32 cellular contexts compared by ENCODE assay signal in the genomic region with DNA sequence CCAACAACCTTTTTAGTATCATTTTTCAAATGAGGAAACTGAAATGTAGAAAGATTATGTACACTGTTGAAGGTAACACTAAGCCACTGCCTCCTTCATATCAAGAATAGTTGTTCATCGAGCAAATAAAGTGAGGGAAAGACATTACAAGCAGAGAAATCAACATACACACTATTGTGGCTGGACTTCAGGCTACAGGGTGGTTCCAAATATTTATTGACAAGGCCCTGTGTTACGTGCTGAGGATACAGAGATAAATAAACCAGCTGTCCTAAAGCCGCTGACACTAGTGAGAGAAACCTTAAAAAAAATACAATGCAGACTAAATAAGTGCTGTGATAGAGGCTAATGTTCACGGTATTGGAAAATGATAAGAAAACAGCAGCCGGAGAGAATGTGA. TPM values are rescaled to one million over a fixed set of nuclear protein-coding genes. Genes with fewer than 3 reads are reported as not detected.
A peak's percentile ranks its signal among the peaks of the same experiment; 100 is the strongest.
DNase-seq lines count a peak whose midpoint lies in the region; ATAC-seq, FAIRE-seq and TF ChIP-seq lines count a peak whose summit lies in the region.
"Had no signal": no experiment of that assay in that cellular context is flagged by ENCODE, and none has a peak within 500 bp of the region (broad histone marks: within the 10 kb centered on the region; RNA-seq: fewer than 3 reads in every experiment).

No MANE protein-coding gene starts in this region.

- H3K4me1 Mint-ChIP-seq in brain = peaks cover 51% of the 10 kb centered on the region

- intact Hi-C loops in right lobe of liver (cut with DNase I) (no loop called here), mammary epithelial cell (cut with micrococcal nuclease) (loop anchor here (5.0 to 10.0 kb wide), 2 partner anchors 83 to 169 kb away; no protein-coding TSS in a partner anchor)

- H4K20me1 ChIP-seq in mammary epithelial cell (ENCODE audit: insufficient read depth, low read length) = no peaks in the 10 kb centered on the region

- H3K4me1 ChIP-seq in cardiac muscle cell (ENCODE audit: low read depth) = peaks cover 31% of the 10 kb centered on the region
- peaks cover 0 to 20% of the 10 kb centered on the region in 2 donors for H3K4me1 ChIP-seq in right atrium auricular region
- H3K4me1 ChIP-seq in right lobe of liver = peaks cover 0 to 29% (median 6%) of the 10 kb centered on the region in 4 donors
- no peaks in the 10 kb centered on the region for H3K4me1 ChIP-seq in small intestine (ENCODE audit: control insufficient read depth in 2 of 2, insufficient read depth in 1 of 2, low read depth in 1 of 2, low read length in 1 of 2)
- H3K4me1 ChIP-seq in mammary epithelial cell (ENCODE audit: insufficient read depth, low read length) = peaks cover 8% of the 10 kb centered on the region

- no peak overlapping the region for H3K4me2 ChIP-seq in mammary epithelial cell (ENCODE audit: insufficient read depth, low read depth, low read length)

- H3K9me3 ChIP-seq in cardiac muscle cell (ENCODE audit: low read depth) (no peaks in the 10 kb centered on the region), right atrium auricular region (no peaks in the 10 kb centered on the region), right lobe of liver (no peaks in the 10 kb centered on the region), small intestine (ENCODE audit: control insufficient read depth, low read depth) (no peaks in the 10 kb centered on the region), mammary epithelial cell (replicated peaks; ENCODE audit: insufficient read depth, low read length) (no peaks in the 10 kb centered on the region)
- H3K9me3 ChIP-seq: ovary, thoracic aorta had no signal

- H3K36me3 ChIP-seq in cardiac muscle cell = no peaks in the 10 kb centered on the region
- no peaks in the 10 kb centered on the region for H3K36me3 ChIP-seq in right atrium auricular region
- H3K36me3 ChIP-seq in right lobe of liver = no peaks in the 10 kb centered on the region
- H3K36me3 ChIP-seq in small intestine (ENCODE audit: control insufficient read depth in 2 of 2, insufficient read depth in 2 of 2, low read length in 2 of 2) = no peaks in the 10 kb centered on the region
- H3K36me3 ChIP-seq in mammary epithelial cell (ENCODE audit: insufficient read depth, low read length) = no peaks in the 10 kb centered on the region
- H3K36me3 ChIP-seq: ovary, thoracic aorta had no signal

- peak overlapping the region; percentile 63 to 82 (median 71) for H3K4me3 Mint-ChIP-seq in brain
- H3K4me3 Mint-ChIP-seq: activated CD4-positive, alpha-beta T cell treated with anti-CD3 and anti-CD28 coated beads for 36 hours; activated CD8-positive, alpha-beta T cell treated with anti-CD3 and anti-CD28 coated beads, Interleukin-2, amount 10 ng/mL, durations not matched to agents 7 days and 5 days; activated naive CD4-positive, alpha-beta T cell treated with anti-CD3 and anti-CD28 coated beads, Interleukin-2, amount 10 ng/mL, durations not matched to agents 7 days and 5 days; T-helper 2 cell treated with Interferon-gamma antibody and Interleukin-4, amounts not matched to agents 5 μg/mL and 100 μg/mL, for 36 hours had no signal

- no peak overlapping the region for H3K9ac ChIP-seq in mammary epithelial cell (ENCODE audit: insufficient read depth, low read length)

- no peaks in the 10 kb centered on the region for H3K9me3 Mint-ChIP-seq in brain
- H3K9me3 Mint-ChIP-seq: activated naive CD4-positive, alpha-beta T cell treated with anti-CD3 and anti-CD28 coated beads, Interleukin-2, amount 10 ng/mL, durations not matched to agents 7 days and 5 days; CD4-positive, alpha-beta memory T cell; naive thymus-derived CD8-positive, alpha-beta T cell; stimulated activated naive CD8-positive, alpha-beta T cell treated with anti-CD3 and anti-CD28 coated beads, Interleukin-15, amount 100 ng/mL, for 72 hours; T-helper 2 cell treated with Interferon-gamma antibody and Interleukin-4, amounts not matched to agents 5 μg/mL and 100 μg/mL, for 36 hours had no signal

- CTCF ChIA-PET in mammary epithelial cell (lab: Charles Lee; ENCODE audit: low non-redundant PET) = no interaction called here

- in situ Hi-C loops in mammary epithelial cell (cut with MboI; ENCODE audit: low sequenced_read_pairs in 2 of 2) = no loop called here

- peaks cover 26% of the 10 kb centered on the region for H3K79me2 ChIP-seq in mammary epithelial cell (ENCODE audit: insufficient read depth, low read length)

- H3K27ac Mint-ChIP-seq in brain = peak overlapping the region in 1 of 5 experiments; percentile 67
- H3K27ac Mint-ChIP-seq: activated CD4-positive, alpha-beta T cell treated with anti-CD3 and anti-CD28 coated beads for 36 hours; activated CD8-positive, alpha-beta T cell treated with anti-CD3 and anti-CD28 coated beads, Interleukin-2, amount 10 ng/mL, durations not matched to agents 7 days and 5 days; activated naive CD4-positive, alpha-beta T cell treated with anti-CD3 and anti-CD28 coated beads, Interleukin-2, amount 10 ng/mL, durations not matched to agents 7 days and 5 days; CD4-positive, alpha-beta memory T cell; naive thymus-derived CD8-positive, alpha-beta T cell; stimulated activated naive CD8-positive, alpha-beta T cell treated with anti-CD3 and anti-CD28 coated beads, Interleukin-15, amount 100 ng/mL, for 72 hours; T-helper 2 cell treated with Interferon-gamma antibody and Interleukin-4, amounts not matched to agents 5 μg/mL and 100 μg/mL, for 36 hours had no signal

- 19% methylated on average over 5 of the region's 5 CpGs for WGBS in right lobe of liver (ENCODE audit: insufficient coverage, low coverage, low lambda C conversion rate, missing lambda C conversion rate)
- 16 to 62% (median 32%) methylated on average over 5 of the region's 5 CpGs for WGBS in small intestine, 3 donors
- WGBS in mammary epithelial cell (ENCODE audit: low coverage, missing lambda C conversion rate) = 91% methylated on average over 5 of the region's 5 CpGs

- no peaks in the 10 kb centered on the region for H3K36me3 Mint-ChIP-seq in brain
- H3K36me3 Mint-ChIP-seq: activated naive CD4-positive, alpha-beta T cell treated with anti-CD3 and anti-CD28 coated beads, Interleukin-2, amount 10 ng/mL, durations not matched to agents 7 days and 5 days had no signal

- H3K27me3 ChIP-seq in cardiac muscle cell (no peaks in the 10 kb centered on the region), right atrium auricular region (no peaks in the 10 kb centered on the region), right lobe of liver (no peaks in the 10 kb centered on the region), small intestine (ENCODE audit: control insufficient read depth in 2 of 2, insufficient read depth in 2 of 2, low read length in 2 of 2) (no peaks in the 10 kb centered on the region), mammary epithelial cell (ENCODE audit: insufficient read depth, low read length) (no peaks in the 10 kb centered on the region)
- H3K27me3 ChIP-seq: ovary had no signal

- no peak overlapping the region for H2AFZ ChIP-seq in mammary epithelial cell (ENCODE audit: low read depth, low read length)

- no peak for FAIRE-seq in small intestine (lab: Jason Lieb, UNC)
- FAIRE-seq: A204.1, GM12892, urothelium cell line had no signal

- peaks cover 11% of the 10 kb centered on the region for H3K27me3 Mint-ChIP-seq in brain
- H3K27me3 Mint-ChIP-seq: activated CD4-positive, alpha-beta T cell treated with anti-CD3 and anti-CD28 coated beads for 36 hours; CD4-positive, alpha-beta memory T cell; stimulated activated naive CD8-positive, alpha-beta T cell treated with anti-CD3 and anti-CD28 coated beads, Interleukin-15, amount 100 ng/mL, for 72 hours had no signal

- ATAC-seq in right lobe of liver = peak; percentile 7 to 38 (median 27)
- ATAC-seq in GM19023 (IDR thresholded peaks at IDR 0.05; ENCODE audit: unreplicated experiment) = no peak
- ATAC-seq: activated CD4-positive, alpha-beta T cell treated with anti-CD3 and anti-CD28 coated beads for 36 hours; activated CD8-positive, alpha-beta T cell treated with anti-CD3 and anti-CD28 coated beads, Interleukin-2, amount 10 ng/mL, durations not matched to agents 7 days and 5 days; naive thymus-derived CD8-positive, alpha-beta T cell; Panc1; stimulated activated naive CD8-positive, alpha-beta T cell treated with anti-CD3 and anti-CD28 coated beads, Interleukin-15, amount 100 ng/mL, for 72 hours had no signal

- no peak for TF ChIP-seq CTCF in cardiac muscle cell (IDR thresholded peaks at IDR 0.05; ENCODE audit: low read depth, low read length)
- TF ChIP-seq CTCF in right atrium auricular region (IDR thresholded peaks at IDR 0.05) = no peak
- TF ChIP-seq CTCF in brain (conservative IDR thresholded peaks at IDR 0.05) = no peak
- no peak for TF ChIP-seq CTCF in right lobe of liver (IDR thresholded peaks at IDR 0.05)
- TF ChIP-seq CTCF in mammary epithelial cell (conservative IDR thresholded peaks at IDR 0.05 in 1 of 2, IDR thresholded peaks at IDR 0.05 in 1 of 2; ENCODE audit: extremely low read depth in 1 of 2, insufficient read depth in 1 of 2, low read depth in 1 of 2, low read length in 2 of 2) = no peak

- dilution Hi-C loops in mammary epithelial cell (cut with HindIII; ENCODE audit: low sequenced_read_pairs) = no loop called here

- no peak for TF ChIP-seq POLR2A in right lobe of liver (IDR thresholded peaks at IDR 0.05)

- peak overlapping the region; percentile 84 for H3K4me3 ChIP-seq in cardiac muscle cell
- H3K4me3 ChIP-seq in right atrium auricular region = peak overlapping the region in 1 of 2 donors; percentile 84
- H3K4me3 ChIP-seq in right lobe of liver = peak overlapping the region in 2 of 3 donors; percentile 83 to 85
- H3K4me3 ChIP-seq in small intestine (ENCODE audit: low read depth in 1 of 2, low read length in 2 of 2) = peak overlapping the region in 1 of 2 donors; percentile 30
- H3K4me3 ChIP-seq in mammary epithelial cell (replicated peaks in 1 of 3; ENCODE audit: insufficient read depth in 1 of 3, low read depth in 2 of 3, low read length in 3 of 3) = no peak overlapping the region
- H3K4me3 ChIP-seq: ovary, thoracic aorta had no signal

- DNase-seq in cardiac muscle cell (ENCODE audit: low read depth in 1 of 2, low spot score in 1 of 2) (no peak), right atrium auricular region (ENCODE audit: low spot score) (no peak), right lobe of liver (no peak), small intestine (peak; percentile 31), mammary epithelial cell (no peak), NCI-H1092 treated with DMSO at 0.1 percent for 48 hours (lab: John Stamatoyannopoulos, UW) (no peak)
- DNase-seq: activated CD4-positive, alpha-beta T cell treated with anti-CD3 and anti-CD28 coated beads for 36 hours; activated CD8-positive, alpha-beta T cell treated with anti-CD3 and anti-CD28 coated beads, Interleukin-2, amount 10 ng/mL, durations not matched to agents 7 days and 5 days; activated naive CD4-positive, alpha-beta T cell treated with anti-CD3 and anti-CD28 coated beads, Interleukin-2, amount 10 ng/mL, durations not matched to agents 7 days and 5 days; CD4-positive, alpha-beta memory T cell; HCEC 1CT; islet precursor cell; Karpas-422; midbrain; naive thymus-derived CD8-positive, alpha-beta T cell; NCI-H1436 treated with DMSO at 0.1 percent for 48 hours; NCI-H2081 treated with DMSO at 0.1 percent for 48 hours; NCI-H226; ovary; retina; SHP77 treated with DMSO at 0.1 percent for 48 hours; stimulated activated naive CD8-positive, alpha-beta T cell treated with anti-CD3 and anti-CD28 coated beads, Interleukin-15, amount 100 ng/mL, for 72 hours had no signal

- BruUV-seq in mammary epithelial cell (replicated peaks; lab: Mats Ljungman, UMichigan) = no TSS peak

- peak overlapping the region; percentile 17 for H3K27ac ChIP-seq in cardiac muscle cell
- peak overlapping the region in 1 of 2 donors; percentile 92 for H3K27ac ChIP-seq in right atrium auricular region
- peak overlapping the region; percentile 44 to 94 (median 89) for H3K27ac ChIP-seq in right lobe of liver
- no peak overlapping the region for H3K27ac ChIP-seq in small intestine (ENCODE audit: low read depth in 1 of 2, low read length in 1 of 2)
- no peak overlapping the region for H3K27ac ChIP-seq in mammary epithelial cell (ENCODE audit: insufficient read depth, low read depth, low read length)
- H3K27ac ChIP-seq: epithelial cell of prostate, HL-60, ovary, thoracic aorta had no signal

RNA-seq across cellular contexts. Expression of a gene that starts 1.9 kb away (rescaled TPM):
- total RNA-seq in cardiac muscle cell (34.5 and 37.7 TPM in 2 replicates), right atrium auricular region (10 to 100 TPM; 12.8 to 14.8 TPM), right lobe of liver (10 to 100 TPM; 12.9 to 30.7 (median 22.2) TPM), mammary epithelial cell (10 to 100 TPM; 34.7 to 47.7 TPM)
- polyA plus RNA-seq in cardiac muscle cell (35.0 and 41.9 TPM in 2 replicates), brain (ENCODE audit: insufficient read depth, low read depth, low replicate concordance) (7.0 TPM), small intestine (1 to 10 TPM; 2.2 to 7.1 (median 2.9) TPM), mammary epithelial cell (14.8 TPM)
- polyA minus RNA-seq in mammary epithelial cell = 33.1 TPM

Comparison
In these comparisons a context has a peak if more than half of its experiments do, and no peak if none do; other contexts are left out.
1. H3K27ac ChIP-seq: peak in cardiac muscle cell (single experiment) and right lobe of liver (3 of 3); none in small intestine (0 of 2) and mammary epithelial cell (single experiment).
2. H3K4me3 ChIP-seq: peak in cardiac muscle cell (single experiment) and right lobe of liver (2 of 3); none in mammary epithelial cell (0 of 3).